Comparison of ENCODE assay signal across 16 cellular contexts in the genomic region with DNA sequence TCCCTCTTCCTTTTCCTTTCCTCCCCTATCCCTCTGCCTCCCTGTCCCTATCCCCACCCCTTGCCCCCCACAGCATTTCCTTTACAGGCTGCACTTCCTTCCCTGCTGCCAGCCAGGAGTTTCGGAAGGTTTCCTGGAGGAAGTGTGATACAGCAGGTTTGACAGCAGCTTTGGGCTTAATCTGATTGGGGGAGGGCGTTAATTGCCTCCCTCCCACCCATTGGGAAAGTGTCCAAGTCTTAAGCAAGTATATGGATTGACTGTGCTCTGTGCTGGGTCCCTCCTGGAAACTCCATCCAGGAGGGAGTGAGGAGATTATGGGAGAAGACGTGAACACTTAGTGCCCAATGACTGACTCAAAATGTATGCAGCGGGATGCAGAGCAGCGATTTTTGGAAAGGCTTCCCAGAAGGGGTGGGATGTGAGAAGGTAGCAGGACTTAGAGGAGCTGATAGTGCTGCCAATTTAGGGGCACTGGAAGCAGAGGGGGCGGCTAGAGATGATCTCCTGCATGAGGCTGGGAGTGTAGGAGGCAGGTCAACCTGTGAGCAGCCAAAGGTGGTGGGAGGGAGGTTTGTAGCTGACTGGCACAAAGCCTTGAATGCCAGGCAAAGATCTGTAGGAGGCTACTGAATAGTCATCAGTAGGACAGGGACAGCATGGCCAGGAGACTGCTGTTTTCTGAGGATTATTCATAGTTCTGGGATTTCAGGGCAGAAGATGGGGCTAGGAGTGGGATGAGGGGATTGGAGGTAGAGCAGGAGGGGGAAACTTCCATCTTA. TPM values are rescaled to one million over a fixed set of nuclear protein-coding genes. Genes with fewer than 3 reads are reported as not detected.
A peak's percentile ranks its signal among the peaks of the same experiment; 100 is the strongest.
DNase-seq lines count a peak whose midpoint lies in the region; FAIRE-seq and TF ChIP-seq lines count a peak whose summit lies in the region.
"Had no signal": no experiment of that assay in that cellular context is flagged by ENCODE, and none has a peak within 500 bp of the region (broad histone marks: within the 10 kb centered on the region; RNA-seq: fewer than 3 reads in every experiment).

No MANE protein-coding gene starts in this region.

- H3K36me3 Mint-ChIP-seq in nephron (ENCODE audit: low read depth), result peaks cover 5% of the 10 kb centered on the region

- TF ChIP-seq CTCF in BE2C (IDR thresholded peaks at IDR 0.05; ENCODE audit: low read depth, low read length) (no peak), nephron (IDR thresholded peaks at IDR 0.05; ENCODE audit: unreplicated experiment in 3 of 3) (no peak), GM10248 (IDR thresholded peaks at IDR 0.05; ENCODE audit: control extremely low read depth, extremely low read depth, low read depth, missing control alignments) (no peak)

- H3K9me3 Mint-ChIP-seq in nephron, result no peaks in the 10 kb centered on the region
- H3K9me3 Mint-ChIP-seq: activated T-helper 17 cell treated with anti-CD3 and anti-CD28 coated beads, Interleukin-2, amount 50 U/mL, for 72 hours; stimulated activated naive CD8-positive, alpha-beta T cell treated with anti-CD3 and anti-CD28 coated beads, Interleukin-15, amount 100 ng/mL, for 72 hours had no signal

- TF ChIP-seq POLR2A in GM12891 (IDR thresholded peaks at IDR 0.05; ENCODE audit: low read depth, low read length), result no peak

- FAIRE-seq in GM12891 (lab: Jason Lieb, UNC), result no peak

- peak overlapping the region; percentile 83 for H3K4me3 ChIP-seq in BE2C (ENCODE audit: low read depth, low read length)
- H3K4me3 ChIP-seq: MG63 had no signal

- no peaks in the 10 kb centered on the region for H3K9me3 ChIP-seq in BE2C
- H3K9me3 ChIP-seq: MG63 had no signal

- CTCF ChIA-PET in GM10248 (lab: Yijun Ruan, JAX), result no interaction called here

- H3K4me3 Mint-ChIP-seq in nephron, result peak overlapping the region in 2 of 3 experiments; percentile 76

- H3K27me3 ChIP-seq in BE2C, result no peaks in the 10 kb centered on the region
- H3K27me3 ChIP-seq: MG63 had no signal

- peaks cover 27% of the 10 kb centered on the region for H3K27me3 Mint-ChIP-seq in nephron (ENCODE audit: low read depth)

- POLR2A ChIA-PET in GM10248 (lab: Yijun Ruan, JAX), result no interaction called here

- H3K4me1 ChIP-seq in BE2C, result peaks cover 11% of the 10 kb centered on the region

- DNase-seq in BE2C, result no peak
- peak; percentile 96 for DNase-seq in NCI-H82 (lab: John Stamatoyannopoulos, UW)
- DNase-seq in dermis microvascular lymphatic vessel endothelial cell (ENCODE audit: low read depth in 2 of 2), result peak; percentile 20 to 21
- no peak for DNase-seq in C1 segment of cervical spinal cord (lab: John Stamatoyannopoulos, UW)
- no peak for DNase-seq in GM12891 (ENCODE audit: insufficient read length, low spot score)
- no peak for DNase-seq in GM10248 (ENCODE audit: extremely low spot score)
- no peak for DNase-seq in HPDE6-E6E7 (ENCODE audit: extremely low spot score)
- DNase-seq: EL; foreskin melanocyte; MG63; SHP77 treated with DMSO at 0.1 percent for 48 hours; stimulated activated CD4-positive, alpha-beta T cell treated with anti-CD3 and anti-CD28 coated beads, Interleukin-15, amount 100 ng/mL, for 24 hours; stimulated activated naive CD8-positive, alpha-beta T cell treated with anti-CD3 and anti-CD28 coated beads, Interleukin-15, amount 100 ng/mL, for 72 hours; T-helper 1 cell had no signal

- H3K36me3 ChIP-seq in BE2C, result peaks cover 23% of the 10 kb centered on the region
- H3K36me3 ChIP-seq: MG63 had no signal

- H3K27ac Mint-ChIP-seq in nephron, result no peak overlapping the region

- peaks cover 6% of the 10 kb centered on the region for H3K4me1 Mint-ChIP-seq in nephron

TF ChIP-seq in GM12891, 5 proteins besides CTCF, POLR2A, EP300 and RAD21:
- TF ChIP-seq PAX5 (IDR thresholded peaks at IDR 0.05; ENCODE audit: insufficient read depth, low read length, severe bottlenecking) (no peak), POU2F2 (IDR thresholded peaks at IDR 0.05; ENCODE audit: low read depth, low read length) (no peak), SPI1 (IDR thresholded peaks at IDR 0.05; ENCODE audit: low read depth, low read length) (no peak), POLR2AphosphoS5 (IDR thresholded peaks at IDR 0.05; ENCODE audit: low read depth, low read length) (no peak), TAF1 (IDR thresholded peaks at IDR 0.05; ENCODE audit: low read depth, low read length) (no peak)

RNA-seq across cellular contexts. Expression of a gene that starts 2.0 kb away (rescaled TPM):
- polyA plus RNA-seq in BE2C (2012; ENCODE audit: insufficient read depth, insufficient read length, low read depth), result 261 TPM
- 13.1 and 18.1 TPM in 2 replicates for total RNA-seq in dermis microvascular lymphatic vessel endothelial cell
- polyA plus RNA-seq in GM12891 (2012; ENCODE audit: low read depth, missing spikeins), result 5.6 TPM

RNA-seq across cellular contexts. Expression of a gene that starts 26.0 kb away (rescaled TPM):
- 37.0 TPM for polyA plus RNA-seq in BE2C (2012; ENCODE audit: insufficient read depth, insufficient read length, low read depth)
- total RNA-seq in dermis microvascular lymphatic vessel endothelial cell, result 9.6 and 11.6 TPM in 2 replicates
- polyA plus RNA-seq in GM12891 (2012; ENCODE audit: low read depth, missing spikeins), result 26.4 TPM

RNA-seq across cellular contexts. Expression of a gene that starts 40.8 kb away (rescaled TPM):
- 78.8 TPM for polyA plus RNA-seq in BE2C (2012; ENCODE audit: insufficient read depth, insufficient read length, low read depth)
- 20.0 and 45.1 TPM in 2 replicates for total RNA-seq in dermis microvascular lymphatic vessel endothelial cell
- polyA plus RNA-seq in GM12891 (2012; ENCODE audit: low read depth, missing spikeins), result 1.7 TPM

RNA-seq across cellular contexts. Expression of a gene that starts 59.5 kb away (rescaled TPM):
- 662 TPM for polyA plus RNA-seq in BE2C (2012; ENCODE audit: insufficient read depth, insufficient read length, low read depth)
- total RNA-seq in dermis microvascular lymphatic vessel endothelial cell, result 57.8 and 82.1 TPM in 2 replicates
- 564 TPM for polyA plus RNA-seq in GM12891 (2012; ENCODE audit: low read depth, missing spikeins)

Comparison
In these comparisons a context has a peak if more than half of its experiments do, and no peak if none do; other contexts are left out.
1. DNase-seq: peak in NCI-H82 (single experiment) and dermis microvascular lymphatic vessel endothelial cell (2 of 2); none in BE2C (single experiment), C1 segment of cervical spinal cord (0 of 14), GM12891 (single experiment), GM10248 (single experiment) and HPDE6-E6E7 (single experiment).